8 cellular contexts compared by ENCODE assay signal in genomic region chr12:117367006-117367638, GRCh38. TPM values are rescaled to one million over a fixed set of nuclear protein-coding genes. Genes with fewer than 3 reads are reported as not detected.
DNase-seq lines count a peak whose midpoint lies in the region; ATAC-seq and TF ChIP-seq lines count a peak whose summit lies in the region.

No MANE protein-coding gene starts in this region.

- H3K9me3 ChIP-seq in colonic mucosa, result no peaks in the 10 kb centered on the region

- no peak overlapping the region for H3K9ac ChIP-seq in colonic mucosa (ENCODE audit: low read depth in 2 of 2, low read length in 2 of 2)

- H3K4me1 ChIP-seq in colonic mucosa, result no peaks in the 10 kb centered on the region

- H3K27ac ChIP-seq in colonic mucosa, result no peak overlapping the region

- H3K36me3 ChIP-seq in colonic mucosa, result no peaks in the 10 kb centered on the region

- DNase-seq in AG09309 (ENCODE audit: low read depth) (peak; percentile 20), NCI-H1930 (lab: John Stamatoyannopoulos, UW) (peak; percentile 40 to 79), UCSD-AML1 (lab: John Stamatoyannopoulos, UW; ENCODE audit: unreplicated experiment) (peak; percentile 48), colonic mucosa (peak; percentile 74), left kidney (ENCODE audit: low read depth, low spot score) (peak; percentile 88)
- peak; percentile 53 to 56 for DNase-seq in stimulated activated CD4-positive, alpha-beta T cell treated with anti-CD3 and anti-CD28 coated beads, Interleukin-4, amount 100 ng/mL, for 48 hours (ENCODE audit: low read depth in 2 of 2)

- intact Hi-C loops in colonic mucosa (cut with DNase I), result loop anchor here (2.0 to 10.0 kb wide), 3 partner anchors 132 to 470 kb away; no protein-coding TSS in a partner anchor

- peak; percentile 44 for ATAC-seq in GM18502 (IDR thresholded peaks at IDR 0.05; ENCODE audit: poor library complexity, unreplicated experiment)
- ATAC-seq in HG02840 (IDR thresholded peaks at IDR 0.05; ENCODE audit: low FRiP score, unreplicated experiment), result no peak

- H3K27me3 ChIP-seq in colonic mucosa, result peaks cover 2% of the 10 kb centered on the region

- peak; percentile 93 for TF ChIP-seq CTCF in AG09309 (IDR thresholded peaks at IDR 0.05; ENCODE audit: control insufficient read depth, insufficient read depth, low read depth, low read length, missing control alignments)
- peak; percentile 84 for TF ChIP-seq CTCF in colonic mucosa (IDR thresholded peaks at IDR 0.05)

- H3K4me3 ChIP-seq in AG09309 (ENCODE audit: control insufficient read depth, low read depth, low read length) (no peak overlapping the region), colonic mucosa (no peak overlapping the region)

RNA-seq across cellular contexts. Expression of gene NOS1, which starts 5.7 kb away (rescaled TPM):
- total RNA-seq in colonic mucosa, result 1 to 10 TPM in 1 of 2 donors, under 1 TPM in 1; 0.07 to 1.9 TPM

Comparison
In these comparisons a context has a peak if more than half of its experiments do, and no peak if none do; other contexts are left out.
1. DNase-seq: peak in every context shown above with its lines; median percentile 88 in left kidney; 74 in colonic mucosa; 60 in NCI-H1930; 54 in stimulated activated CD4-positive, alpha-beta T cell treated with anti-CD3 and anti-CD28 coated beads, Interleukin-4, amount 100 ng/mL, for 48 hours; 48 in UCSD-AML1; 20 in AG09309.